1 cellular context compared by ENCODE assay signal in the genomic region with DNA sequence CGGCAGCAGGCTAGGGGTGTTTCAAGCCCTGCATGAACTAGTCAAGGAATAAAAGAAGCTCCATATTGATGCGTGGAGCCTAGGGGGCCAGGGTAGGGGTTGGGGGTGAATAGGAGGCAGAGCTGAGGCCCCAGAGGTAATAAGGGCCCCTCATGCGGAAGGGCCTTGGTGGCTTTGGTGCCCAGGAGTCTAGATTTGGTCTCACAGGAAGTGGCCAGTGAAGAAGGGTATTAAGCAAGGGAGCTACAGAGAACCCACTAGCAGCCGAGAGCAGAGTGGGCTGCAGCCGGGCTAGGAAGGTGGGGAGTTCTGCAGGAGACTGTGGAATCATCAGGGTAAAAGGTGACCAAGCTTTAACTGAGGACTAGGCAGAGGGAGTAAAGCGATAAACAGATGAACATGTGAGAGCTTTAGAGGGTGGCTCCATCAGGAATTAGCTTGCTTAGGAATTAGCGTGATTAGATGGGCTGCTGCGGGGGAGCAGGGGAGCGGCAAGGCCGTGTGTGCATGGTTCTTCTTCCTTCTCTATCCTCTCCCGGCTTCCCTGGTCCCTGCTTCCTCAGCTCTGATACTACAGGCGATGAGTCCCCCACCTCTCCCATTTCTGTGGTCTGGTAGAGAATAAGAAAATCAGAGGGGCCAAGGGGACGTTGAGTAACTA.
TF ChIP-seq lines count a peak whose summit lies in the region.

No MANE protein-coding gene starts in this region.

TF ChIP-seq in GM23338, 12 proteins besides CTCF, POLR2A, EP300 and RAD21 (continued from another document):
- TF ChIP-seq, protein P1, sequence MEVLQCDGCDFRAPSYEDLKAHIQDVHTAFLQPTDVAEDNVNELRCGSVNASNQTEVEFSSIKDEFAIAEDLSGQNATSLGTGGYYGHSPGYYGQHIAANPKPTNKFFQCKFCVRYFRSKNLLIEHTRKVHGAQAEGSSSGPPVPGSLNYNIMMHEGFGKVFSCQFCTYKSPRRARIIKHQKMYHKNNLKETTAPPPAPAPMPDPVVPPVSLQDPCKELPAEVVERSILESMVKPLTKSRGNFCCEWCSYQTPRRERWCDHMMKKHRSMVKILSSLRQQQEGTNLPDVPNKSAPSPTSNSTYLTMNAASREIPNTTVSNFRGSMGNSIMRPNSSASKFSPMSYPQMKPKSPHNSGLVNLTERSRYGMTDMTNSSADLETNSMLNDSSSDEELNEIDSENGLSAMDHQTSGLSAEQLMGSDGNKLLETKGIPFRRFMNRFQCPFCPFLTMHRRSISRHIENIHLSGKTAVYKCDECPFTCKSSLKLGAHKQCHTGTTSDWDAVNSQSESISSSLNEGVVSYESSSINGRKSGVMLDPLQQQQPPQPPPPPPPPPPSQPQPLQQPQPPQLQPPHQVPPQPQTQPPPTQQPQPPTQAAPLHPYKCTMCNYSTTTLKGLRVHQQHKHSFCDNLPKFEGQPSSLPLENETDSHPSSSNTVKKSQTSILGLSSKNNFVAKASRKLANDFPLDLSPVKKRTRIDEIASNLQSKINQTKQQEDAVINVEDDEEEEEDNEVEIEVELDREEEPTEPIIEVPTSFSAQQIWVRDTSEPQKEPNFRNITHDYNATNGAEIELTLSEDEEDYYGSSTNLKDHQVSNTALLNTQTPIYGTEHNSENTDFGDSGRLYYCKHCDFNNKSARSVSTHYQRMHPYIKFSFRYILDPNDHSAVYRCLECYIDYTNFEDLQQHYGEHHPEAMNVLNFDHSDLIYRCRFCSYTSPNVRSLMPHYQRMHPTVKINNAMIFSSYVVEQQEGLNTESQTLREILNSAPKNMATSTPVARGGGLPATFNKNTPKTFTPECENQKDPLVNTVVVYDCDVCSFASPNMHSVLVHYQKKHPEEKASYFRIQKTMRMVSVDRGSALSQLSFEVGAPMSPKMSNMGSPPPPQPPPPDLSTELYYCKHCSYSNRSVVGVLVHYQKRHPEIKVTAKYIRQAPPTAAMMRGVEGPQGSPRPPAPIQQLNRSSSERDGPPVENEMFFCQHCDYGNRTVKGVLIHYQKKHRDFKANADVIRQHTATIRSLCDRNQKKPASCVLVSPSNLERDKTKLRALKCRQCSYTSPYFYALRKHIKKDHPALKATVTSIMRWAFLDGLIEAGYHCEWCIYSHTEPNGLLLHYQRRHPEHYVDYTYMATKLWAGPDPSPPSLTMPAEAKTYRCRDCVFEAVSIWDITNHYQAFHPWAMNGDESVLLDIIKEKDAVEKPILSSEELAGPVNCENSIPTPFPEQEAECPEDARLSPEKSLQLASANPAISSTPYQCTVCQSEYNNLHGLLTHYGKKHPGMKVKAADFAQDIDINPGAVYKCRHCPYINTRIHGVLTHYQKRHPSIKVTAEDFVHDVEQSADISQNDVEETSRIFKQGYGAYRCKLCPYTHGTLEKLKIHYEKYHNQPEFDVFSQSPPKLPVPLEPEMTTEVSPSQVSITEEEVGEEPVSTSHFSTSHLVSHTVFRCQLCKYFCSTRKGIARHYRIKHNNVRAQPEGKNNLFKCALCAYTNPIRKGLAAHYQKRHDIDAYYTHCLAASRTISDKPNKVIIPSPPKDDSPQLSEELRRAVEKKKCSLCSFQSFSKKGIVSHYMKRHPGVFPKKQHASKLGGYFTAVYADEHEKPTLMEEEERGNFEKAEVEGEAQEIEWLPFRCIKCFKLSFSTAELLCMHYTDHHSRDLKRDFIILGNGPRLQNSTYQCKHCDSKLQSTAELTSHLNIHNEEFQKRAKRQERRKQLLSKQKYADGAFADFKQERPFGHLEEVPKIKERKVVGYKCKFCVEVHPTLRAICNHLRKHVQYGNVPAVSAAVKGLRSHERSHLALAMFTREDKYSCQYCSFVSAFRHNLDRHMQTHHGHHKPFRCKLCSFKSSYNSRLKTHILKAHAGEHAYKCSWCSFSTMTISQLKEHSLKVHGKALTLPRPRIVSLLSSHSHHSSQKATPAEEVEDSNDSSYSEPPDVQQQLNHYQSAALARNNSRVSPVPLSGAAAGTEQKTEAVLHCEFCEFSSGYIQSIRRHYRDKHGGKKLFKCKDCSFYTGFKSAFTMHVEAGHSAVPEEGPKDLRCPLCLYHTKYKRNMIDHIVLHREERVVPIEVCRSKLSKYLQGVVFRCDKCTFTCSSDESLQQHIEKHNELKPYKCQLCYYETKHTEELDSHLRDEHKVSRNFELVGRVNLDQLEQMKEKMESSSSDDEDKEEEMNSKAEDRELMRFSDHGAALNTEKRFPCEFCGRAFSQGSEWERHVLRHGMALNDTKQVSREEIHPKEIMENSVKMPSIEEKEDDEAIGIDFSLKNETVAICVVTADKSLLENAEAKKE (CRISPR knock-in tag; IDR thresholded peaks at IDR 0.05): no peak
- no peak for TF ChIP-seq CREB1 (CRISPR knock-in tag; IDR thresholded peaks at IDR 0.05; ENCODE audit: low read depth)
- no peak for TF ChIP-seq ZNF114 (CRISPR knock-in tag; IDR thresholded peaks at IDR 0.05)
- TF ChIP-seq EZH2phosphoT487 (IDR thresholded peaks at IDR 0.05; ENCODE audit: unreplicated experiment): no peak
- TF ChIP-seq, protein P2, sequence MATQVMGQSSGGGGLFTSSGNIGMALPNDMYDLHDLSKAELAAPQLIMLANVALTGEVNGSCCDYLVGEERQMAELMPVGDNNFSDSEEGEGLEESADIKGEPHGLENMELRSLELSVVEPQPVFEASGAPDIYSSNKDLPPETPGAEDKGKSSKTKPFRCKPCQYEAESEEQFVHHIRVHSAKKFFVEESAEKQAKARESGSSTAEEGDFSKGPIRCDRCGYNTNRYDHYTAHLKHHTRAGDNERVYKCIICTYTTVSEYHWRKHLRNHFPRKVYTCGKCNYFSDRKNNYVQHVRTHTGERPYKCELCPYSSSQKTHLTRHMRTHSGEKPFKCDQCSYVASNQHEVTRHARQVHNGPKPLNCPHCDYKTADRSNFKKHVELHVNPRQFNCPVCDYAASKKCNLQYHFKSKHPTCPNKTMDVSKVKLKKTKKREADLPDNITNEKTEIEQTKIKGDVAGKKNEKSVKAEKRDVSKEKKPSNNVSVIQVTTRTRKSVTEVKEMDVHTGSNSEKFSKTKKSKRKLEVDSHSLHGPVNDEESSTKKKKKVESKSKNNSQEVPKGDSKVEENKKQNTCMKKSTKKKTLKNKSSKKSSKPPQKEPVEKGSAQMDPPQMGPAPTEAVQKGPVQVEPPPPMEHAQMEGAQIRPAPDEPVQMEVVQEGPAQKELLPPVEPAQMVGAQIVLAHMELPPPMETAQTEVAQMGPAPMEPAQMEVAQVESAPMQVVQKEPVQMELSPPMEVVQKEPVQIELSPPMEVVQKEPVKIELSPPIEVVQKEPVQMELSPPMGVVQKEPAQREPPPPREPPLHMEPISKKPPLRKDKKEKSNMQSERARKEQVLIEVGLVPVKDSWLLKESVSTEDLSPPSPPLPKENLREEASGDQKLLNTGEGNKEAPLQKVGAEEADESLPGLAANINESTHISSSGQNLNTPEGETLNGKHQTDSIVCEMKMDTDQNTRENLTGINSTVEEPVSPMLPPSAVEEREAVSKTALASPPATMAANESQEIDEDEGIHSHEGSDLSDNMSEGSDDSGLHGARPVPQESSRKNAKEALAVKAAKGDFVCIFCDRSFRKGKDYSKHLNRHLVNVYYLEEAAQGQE (IDR thresholded peaks at IDR 0.05; ENCODE audit: unreplicated experiment): no peak
- no peak for TF ChIP-seq POLR2AphosphoS5 (IDR thresholded peaks at IDR 0.05; ENCODE audit: low read depth)
- no peak for TF ChIP-seq ZNF331 (CRISPR knock-in tag; IDR thresholded peaks at IDR 0.05; ENCODE audit: low read depth)
- no peak for TF ChIP-seq NANOG (IDR thresholded peaks at IDR 0.05; ENCODE audit: borderline replicate concordance)
- TF ChIP-seq, protein P3, sequence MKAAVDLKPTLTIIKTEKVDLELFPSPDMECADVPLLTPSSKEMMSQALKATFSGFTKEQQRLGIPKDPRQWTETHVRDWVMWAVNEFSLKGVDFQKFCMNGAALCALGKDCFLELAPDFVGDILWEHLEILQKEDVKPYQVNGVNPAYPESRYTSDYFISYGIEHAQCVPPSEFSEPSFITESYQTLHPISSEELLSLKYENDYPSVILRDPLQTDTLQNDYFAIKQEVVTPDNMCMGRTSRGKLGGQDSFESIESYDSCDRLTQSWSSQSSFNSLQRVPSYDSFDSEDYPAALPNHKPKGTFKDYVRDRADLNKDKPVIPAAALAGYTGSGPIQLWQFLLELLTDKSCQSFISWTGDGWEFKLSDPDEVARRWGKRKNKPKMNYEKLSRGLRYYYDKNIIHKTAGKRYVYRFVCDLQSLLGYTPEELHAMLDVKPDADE (IDR thresholded peaks at IDR 0.05): no peak
TF ChIP-seq in GM23338: peak in this region for 0.
